Comparison of ENCODE assay signal across 8 cellular contexts in the genomic region with DNA sequence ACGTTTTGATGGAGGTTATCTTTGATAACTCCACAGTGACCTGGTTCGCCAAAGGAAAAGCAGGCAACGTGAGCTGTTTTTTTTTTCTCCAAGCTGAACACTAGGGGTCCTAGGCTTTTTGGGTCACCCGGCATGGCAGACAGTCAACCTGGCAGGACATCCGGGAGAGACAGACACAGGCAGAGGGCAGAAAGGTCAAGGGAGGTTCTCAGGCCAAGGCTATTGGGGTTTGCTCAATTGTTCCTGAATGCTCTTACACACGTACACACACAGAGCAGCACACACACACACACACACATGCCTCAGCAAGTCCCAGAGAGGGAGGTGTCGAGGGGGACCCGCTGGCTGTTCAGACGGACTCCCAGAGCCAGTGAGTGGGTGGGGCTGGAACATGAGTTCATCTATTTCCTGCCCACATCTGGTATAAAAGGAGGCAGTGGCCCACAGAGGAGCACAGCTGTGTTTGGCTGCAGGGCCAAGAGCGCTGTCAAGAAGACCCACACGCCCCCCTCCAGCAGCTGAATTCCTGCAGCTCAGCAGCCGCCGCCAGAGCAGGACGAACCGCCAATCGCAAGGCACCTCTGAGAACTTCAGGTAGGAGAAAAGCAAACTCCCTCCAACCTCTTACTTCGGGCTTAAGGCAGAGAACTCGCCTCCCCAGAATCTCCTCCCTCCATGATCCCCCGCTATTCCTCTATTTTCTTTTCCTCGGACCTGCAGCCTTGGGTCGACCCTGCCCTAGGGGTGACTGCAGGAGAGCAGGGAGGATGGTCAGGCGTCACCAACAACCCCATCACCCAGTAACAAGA. TPM values are rescaled to one million over a fixed set of nuclear protein-coding genes. Genes with fewer than 3 reads are reported as not detected.
A peak's percentile ranks its signal among the peaks of the same experiment; 100 is the strongest.
DNase-seq lines count a peak whose midpoint lies in the region; ATAC-seq and TF ChIP-seq lines count a peak whose summit lies in the region.

A gene (plus strand): TSS at position 454 of the 809 bp plus-strand sequence. CDS start 1,290 bp downstream, outside the sequence.

- H3K9me3 ChIP-seq in PC-3 (ENCODE audit: low read length) (no peaks in the 10 kb centered on the region), vagina (no peaks in the 10 kb centered on the region)

- H3K4me1 ChIP-seq in PC-3 (ENCODE audit: insufficient read depth, low read length) (peaks cover 39% of the 10 kb centered on the region), vagina (peaks cover 53% of the 10 kb centered on the region)

- POLR2A ChIA-PET in PC-3 (lab: Charles Lee; ENCODE audit: unreplicated experiment): no interaction called here

- peak within 1 kb of the TSS; percentile 11; the same call in 1 of the 2 replicates for H3K9ac ChIP-seq in PC-3 (ENCODE audit: low read length)

- H3K27me3 ChIP-seq in PC-3 (ENCODE audit: low read length): no peaks in the 10 kb centered on the region
- no peaks in the 10 kb centered on the region for H3K27me3 ChIP-seq in vagina

- H3K4me2 ChIP-seq in PC-3 (ENCODE audit: low read length): peak within 1 kb of the TSS; percentile 61

- peak; percentile 44 for TF ChIP-seq CTCF in GM12873 (IDR thresholded peaks at IDR 0.05; ENCODE audit: insufficient read depth, low read depth, low read length, missing control alignments)
- 0 out of 2 replicates have a peak, but pooled peaks have one; percentile 20 for TF ChIP-seq CTCF in PC-3 (conservative IDR thresholded peaks at IDR 0.05; ENCODE audit: low read depth, low read length)
- no peak for TF ChIP-seq CTCF in omental fat pad (IDR thresholded peaks at IDR 0.05)
- TF ChIP-seq CTCF in vagina (IDR thresholded peaks at IDR 0.05): peak in 1 of 3 experiments; percentile 26

- no peaks in the 10 kb centered on the region for H3K9me2 ChIP-seq in PC-3 (replicated peaks; ENCODE audit: low read length)

- BruUV-seq in PC-3 (replicated peaks; lab: Mats Ljungman, UMichigan): no TSS peak

- no peaks in the 10 kb centered on the region for H3K36me3 ChIP-seq in PC-3 (ENCODE audit: low read depth, low read length)
- no peaks in the 10 kb centered on the region for H3K36me3 ChIP-seq in vagina

- intact Hi-C loops in PC-3 (cut with micrococcal nuclease): no loop called here
- intact Hi-C loops in vagina (cut with DNase I): loop anchor here (5.0 kb wide), 1 partner anchor 40 kb away; a partner anchor contains a TSS

- H3K27ac ChIP-seq in PC-3 (ENCODE audit: low read length) (0 out of 2 replicates have a peak within 1 kb of the TSS, but pooled peaks have one; percentile 21), vagina (peak within 1 kb of the TSS; percentile 81)

- DNase-seq in PC-3 (peak; percentile 62), globus pallidus (ENCODE audit: low spot score) (peak; percentile 31), omental fat pad (ENCODE audit: low spot score) (peak; percentile 70), vagina (ENCODE audit: extremely low spot score in 2 of 2) (peak in 1 of 2 donors; percentile 99), NCI-H446 treated with DMSO at 0.1 percent for 48 hours (lab: John Stamatoyannopoulos, UW) (no peak)
- DNase-seq in activated effector memory CD4-positive, alpha-beta T cell treated with Interleukin-2 at 50 U/mL for 16 hours: peak; percentile 24

- peak within 1 kb of the TSS; percentile 52 for H3K4me3 ChIP-seq in PC-3 (ENCODE audit: low read length)
- H3K4me3 ChIP-seq in vagina: peak within 1 kb of the TSS; percentile 14 to 45

- CTCF ChIA-PET in PC-3 (lab: Charles Lee): no interaction called here

- H2AFZ ChIP-seq in PC-3 (ENCODE audit: low read length): 0 out of 2 replicates have a peak within 1 kb of the TSS, but pooled peaks have one; percentile 44

- no peaks in the 10 kb centered on the region for H3K79me2 ChIP-seq in PC-3 (ENCODE audit: low read length)

- H3F3A ChIP-seq in PC-3 (ENCODE audit: low read length, unreplicated experiment): no peaks in the 10 kb centered on the region

- ATAC-seq in HG02588 (IDR thresholded peaks at IDR 0.05; ENCODE audit: unreplicated experiment) (peak; percentile 49), PC-3 (peak; percentile 59), omental fat pad (ENCODE audit: low FRiP score) (peak; percentile 64)

- peak in 1 of 2 donors; percentile 87 for TF ChIP-seq POLR2A in vagina (IDR thresholded peaks at IDR 0.05)

- H4K20me1 ChIP-seq in PC-3 (ENCODE audit: low read length): no peaks in the 10 kb centered on the region

RNA-seq across cellular contexts. Expression of the gene that starts here (rescaled TPM):
- total RNA-seq in PC-3 (2014; rRNA removed) (46.1 and 52.5 TPM in 2 replicates), omental fat pad (100 to 1,000 TPM in 2 of 4 donors, 10 to 100 TPM in 2; 36.4 to 861 (median 118) TPM), vagina (14.7 TPM)

Comparison
In these comparisons a context has a peak if more than half of its experiments do, and no peak if none do; other contexts are left out.
1. CTCF ChIP-seq: peak in GM12873 (single experiment) and PC-3 (single experiment); none in omental fat pad (0 of 3).
2. Peak in every context shown above with its lines, with median percentiles within 50 percentile points of each other: ATAC-seq.